Comparison of ENCODE assay signal across 23 cellular contexts in the genomic region with DNA sequence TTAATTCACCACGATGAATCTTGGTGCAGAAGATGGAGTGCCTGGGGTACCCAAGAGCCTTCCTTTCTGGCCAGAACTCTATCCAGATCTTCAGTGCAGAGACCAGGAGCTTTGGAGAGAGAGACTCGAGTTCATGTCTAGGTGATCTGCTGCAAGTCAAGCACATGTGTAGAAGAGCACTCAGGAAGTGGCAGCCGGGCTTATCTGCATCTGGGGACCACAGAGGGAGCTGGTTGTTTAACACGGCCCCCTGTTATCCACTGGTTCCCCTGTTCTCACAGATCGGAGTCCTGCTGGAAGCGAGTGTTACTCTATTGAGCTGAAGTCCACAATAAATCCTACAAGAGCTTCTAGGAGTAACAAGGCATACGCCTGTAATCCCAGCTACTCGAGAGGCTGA.
DNase-seq lines count a peak whose midpoint lies in the region; ATAC-seq and TF ChIP-seq lines count a peak whose summit lies in the region.
"Had no signal": no experiment of that assay in that cellular context is flagged by ENCODE, and none has a peak within 500 bp of the region (broad histone marks: within the 10 kb centered on the region; RNA-seq: fewer than 3 reads in every experiment).

No MANE protein-coding gene starts in this region.

- H3K9me3 ChIP-seq in Loucy (ENCODE audit: insufficient read depth, low read depth, low read length) = no peaks in the 10 kb centered on the region
- H3K9me3 ChIP-seq in naive thymus-derived CD4-positive, alpha-beta T cell (ENCODE audit: control insufficient read depth in 2 of 3, low read length in 3 of 3) = no peaks in the 10 kb centered on the region
- H3K9me3 ChIP-seq in adrenal gland (replicated peaks in 1 of 3) = no peaks in the 10 kb centered on the region
- H3K9me3 ChIP-seq: esophagus muscularis mucosa, mucosa of descending colon, psoas muscle, SJCRH30 had no signal

- peak overlapping the region; percentile 24 for H3K4me3 Mint-ChIP-seq in natural killer cell treated with Interleukin-12 subunit alpha and Interleukin-12 subunit beta and Interleukin-15 and Interleukin-18, amount 100 ng/mL, for 72 hours
- no peak overlapping the region for H3K4me3 Mint-ChIP-seq in natural killer cell
- peak overlapping the region; percentile 26 to 82 (median 68) for H3K4me3 Mint-ChIP-seq in naive thymus-derived CD4-positive, alpha-beta T cell
- H3K4me3 Mint-ChIP-seq: dendritic cell treated with granulocyte-macrophage colony-stimulating factor and Interleukin-4, amounts not matched to agents 40 ng/mL and 50 ng/mL, for 4 days; GM23338; HFFc6; type B pancreatic cell had no signal

- H3K79me2 ChIP-seq in Loucy (ENCODE audit: insufficient read depth, low read length) = no peaks in the 10 kb centered on the region

- H3K4me1 Mint-ChIP-seq in natural killer cell treated with Interleukin-12 subunit alpha and Interleukin-12 subunit beta and Interleukin-15 and Interleukin-18, amount 100 ng/mL, for 72 hours (ENCODE audit: low read depth in 2 of 2) = peaks cover 51 to 60% of the 10 kb centered on the region in 2 donors
- H3K4me1 Mint-ChIP-seq in natural killer cell = peaks cover 32 to 39% of the 10 kb centered on the region in 2 donors
- peaks cover 31 to 58% (median 44%) of the 10 kb centered on the region in 7 donors for H3K4me1 Mint-ChIP-seq in naive thymus-derived CD4-positive, alpha-beta T cell

- H3K4me2 ChIP-seq in Loucy (ENCODE audit: low read depth, low read length, poor library complexity, severe bottlenecking) = peak overlapping the region; percentile 12

- H3F3A ChIP-seq in Loucy (ENCODE audit: low read depth) = no peaks in the 10 kb centered on the region

- CTCF ChIA-PET in naive thymus-derived CD4-positive, alpha-beta T cell (lab: Charles Lee) = interaction anchor here (0.7 kb wide), 1 partner anchor 1202 kb away, joined by 4 read pairs; no protein-coding TSS in a partner anchor

- no peak overlapping the region for H3K4me3 ChIP-seq in Loucy (ENCODE audit: low read length, poor library complexity, severe bottlenecking)
- H3K4me3 ChIP-seq in naive thymus-derived CD4-positive, alpha-beta T cell (ENCODE audit: low read length) = no peak overlapping the region
- no peak overlapping the region for H3K4me3 ChIP-seq in adrenal gland
- H3K4me3 ChIP-seq: esophagus muscularis mucosa, GM23338, lung, mucosa of descending colon, psoas muscle, SJCRH30 had no signal

- intact Hi-C loops in natural killer cell (cut with micrococcal nuclease) = no loop called here
- intact Hi-C loops in naive thymus-derived CD4-positive, alpha-beta T cell (cut with micrococcal nuclease) = no loop called here
- intact Hi-C loops in adrenal gland (cut with DNase I) = no loop called here

- ATAC-seq in natural killer cell treated with Interleukin-12 subunit alpha and Interleukin-12 subunit beta and Interleukin-15 and Interleukin-18, amount 100 ng/mL, for 72 hours = no peak
- ATAC-seq in natural killer cell (no peak), HG02852 (IDR thresholded peaks at IDR 0.05; ENCODE audit: unreplicated experiment) (no peak)
- ATAC-seq in naive thymus-derived CD4-positive, alpha-beta T cell = no peak
- ATAC-seq: GM23338, mucosa of descending colon, psoas muscle had no signal

- H3K9me2 ChIP-seq in Loucy (replicated peaks; ENCODE audit: low read depth, low read length) = no peaks in the 10 kb centered on the region

- no peak for DNase-seq in natural killer cell treated with Interleukin-12 subunit alpha and Interleukin-12 subunit beta and Interleukin-15 and Interleukin-18, amount 100 ng/mL, for 72 hours (ENCODE audit: low spot score)
- DNase-seq in natural killer cell (no peak), activated gamma-delta T cell treated with Interleukin-2 at 50 U/mL for 16 hours (no peak), adrenal gland (no peak)
- peak in 5 of 9 donors; percentile 7 to 36 (median 23) for DNase-seq in naive thymus-derived CD4-positive, alpha-beta T cell
- DNase-seq: activated T-cell treated with anti-CD3 and anti-CD28 coated beads, Interleukin-2, amount 50 U/mL, for 48 hours; C1 segment of cervical spinal cord; caudate nucleus; HFFc6; mucosa of descending colon; NCI-H146; NCI-H446; NCI-H82; psoas muscle; SJCRH30 had no signal

- no peaks in the 10 kb centered on the region for H3K9me3 Mint-ChIP-seq in natural killer cell treated with Interleukin-12 subunit alpha and Interleukin-12 subunit beta and Interleukin-15 and Interleukin-18, amount 100 ng/mL, for 72 hours
- no peaks in the 10 kb centered on the region for H3K9me3 Mint-ChIP-seq in natural killer cell
- peaks cover 0 to 4% (median 0%) of the 10 kb centered on the region in 11 donors for H3K9me3 Mint-ChIP-seq in naive thymus-derived CD4-positive, alpha-beta T cell
- H3K9me3 Mint-ChIP-seq: activated naive CD4-positive, alpha-beta T cell treated with anti-CD3 and anti-CD28 coated beads, Interleukin-2, amount 50 U/mL, for 24 hours; dendritic cell treated with granulocyte-macrophage colony-stimulating factor and Interleukin-4, amounts not matched to agents 40 ng/mL and 50 ng/mL, for 4 days; GM23338; HFFc6; type B pancreatic cell had no signal

- POLR2A ChIA-PET in naive thymus-derived CD4-positive, alpha-beta T cell (lab: Charles Lee) = interaction anchor here (1.5 kb wide), 1 partner anchor 20 kb away, joined by 5 read pairs; no protein-coding TSS in a partner anchor

- H3K27me3 ChIP-seq in Loucy (ENCODE audit: insufficient read depth, low read length, poor library complexity, severe bottlenecking) (no peaks in the 10 kb centered on the region), adrenal gland (peaks cover 4% of the 10 kb centered on the region)
- no peaks in the 10 kb centered on the region for H3K27me3 ChIP-seq in naive thymus-derived CD4-positive, alpha-beta T cell (ENCODE audit: control insufficient read depth in 2 of 2, insufficient read depth in 2 of 2, low read length in 2 of 2)

- H3K27me3 Mint-ChIP-seq in natural killer cell treated with Interleukin-12 subunit alpha and Interleukin-12 subunit beta and Interleukin-15 and Interleukin-18, amount 100 ng/mL, for 72 hours = peaks cover 0 to 10% of the 10 kb centered on the region in 2 donors
- H3K27me3 Mint-ChIP-seq in natural killer cell (ENCODE audit: low read depth in 2 of 2) = peaks cover 30 to 40% of the 10 kb centered on the region in 2 donors
- peaks cover 0 to 64% (median 0%) of the 10 kb centered on the region in 5 donors for H3K27me3 Mint-ChIP-seq in naive thymus-derived CD4-positive, alpha-beta T cell

- H3K9ac ChIP-seq in Loucy (ENCODE audit: low read depth, low read length, poor library complexity, severe bottlenecking) = no peak overlapping the region

- 71 to 82% (median 73%) methylated on average over 7 to 8 of the region's 8 CpGs for WGBS in adrenal gland, 4 donors

- H3K4me1 ChIP-seq in Loucy (ENCODE audit: insufficient read depth, low read length, poor library complexity, severe bottlenecking) = peaks cover 29% of the 10 kb centered on the region
- peaks cover 24 to 39% of the 10 kb centered on the region in 2 donors for H3K4me1 ChIP-seq in naive thymus-derived CD4-positive, alpha-beta T cell (ENCODE audit: control insufficient read depth in 2 of 2, insufficient read depth in 2 of 2, low read length in 2 of 2)
- no peaks in the 10 kb centered on the region for H3K4me1 ChIP-seq in adrenal gland (replicated peaks in 1 of 2)
- H3K4me1 ChIP-seq: esophagus muscularis mucosa, psoas muscle had no signal

- no peak for TF ChIP-seq CTCF in natural killer cell (IDR thresholded peaks at IDR 0.05)
- no peak for TF ChIP-seq CTCF in Loucy (conservative IDR thresholded peaks at IDR 0.05; ENCODE audit: low read length)
- no peak for TF ChIP-seq CTCF in adrenal gland (IDR thresholded peaks at IDR 0.05)

- no peaks in the 10 kb centered on the region for H4K20me1 ChIP-seq in Loucy (ENCODE audit: insufficient read depth, low read length, poor library complexity, severe bottlenecking)

- H2AFZ ChIP-seq in Loucy (ENCODE audit: low read length) = no peak overlapping the region
- H2AFZ ChIP-seq: GM23338 had no signal

- no peaks in the 10 kb centered on the region for H3K36me3 Mint-ChIP-seq in natural killer cell treated with Interleukin-12 subunit alpha and Interleukin-12 subunit beta and Interleukin-15 and Interleukin-18, amount 100 ng/mL, for 72 hours
- H3K36me3 Mint-ChIP-seq in natural killer cell = no peaks in the 10 kb centered on the region
- peaks cover 0 to 5% (median 0%) of the 10 kb centered on the region in 5 donors for H3K36me3 Mint-ChIP-seq in naive thymus-derived CD4-positive, alpha-beta T cell
- H3K36me3 Mint-ChIP-seq: activated naive CD4-positive, alpha-beta T cell treated with anti-CD3 and anti-CD28 coated beads, Interleukin-2, amount 50 U/mL, for 24 hours; type B pancreatic cell had no signal

- H3K36me3 ChIP-seq in Loucy (ENCODE audit: insufficient read depth, low read length) = no peaks in the 10 kb centered on the region
- H3K36me3 ChIP-seq in naive thymus-derived CD4-positive, alpha-beta T cell (ENCODE audit: control insufficient read depth in 2 of 3, insufficient read depth in 3 of 3, low read length in 3 of 3) = no peaks in the 10 kb centered on the region
- no peaks in the 10 kb centered on the region for H3K36me3 ChIP-seq in adrenal gland (replicated peaks in 1 of 2)
- H3K36me3 ChIP-seq: esophagus muscularis mucosa, SJCRH30 had no signal

- peak overlapping the region in 1 of 2 donors; percentile 48 for H3K27ac Mint-ChIP-seq in natural killer cell treated with Interleukin-12 subunit alpha and Interleukin-12 subunit beta and Interleukin-15 and Interleukin-18, amount 100 ng/mL, for 72 hours
- no peak overlapping the region for H3K27ac Mint-ChIP-seq in natural killer cell
- peak overlapping the region; percentile 53 to 94 (median 87) for H3K27ac Mint-ChIP-seq in naive thymus-derived CD4-positive, alpha-beta T cell
- H3K27ac Mint-ChIP-seq: activated naive CD4-positive, alpha-beta T cell treated with anti-CD3 and anti-CD28 coated beads, Interleukin-2, amount 50 U/mL, for 24 hours; dendritic cell treated with granulocyte-macrophage colony-stimulating factor and Interleukin-4, amounts not matched to agents 40 ng/mL and 50 ng/mL, for 4 days; GM23338; HFFc6; type B pancreatic cell had no signal

- no peak overlapping the region for H3K27ac ChIP-seq in naive thymus-derived CD4-positive, alpha-beta T cell (ENCODE audit: low read depth, low read length)
- H3K27ac ChIP-seq in adrenal gland = no peak overlapping the region
- H3K27ac ChIP-seq: esophagus muscularis mucosa, psoas muscle, SJCRH30 had no signal

- no peak for TF ChIP-seq POLR2A in adrenal gland (IDR thresholded peaks at IDR 0.05)

Comparison
In these comparisons a context has a peak if more than half of its experiments do, and no peak if none do; other contexts are left out.
1. DNase-seq: peak in naive thymus-derived CD4-positive, alpha-beta T cell (5 of 9); none in natural killer cell treated with Interleukin-12 subunit alpha and Interleukin-12 subunit beta and Interleukin-15 and Interleukin-18, amount 100 ng/mL, for 72 hours (single experiment), natural killer cell (single experiment), activated gamma-delta T cell treated with Interleukin-2 at 50 U/mL for 16 hours (single experiment) and adrenal gland (0 of 7).
2. H3K27ac Mint-ChIP-seq: peak in naive thymus-derived CD4-positive, alpha-beta T cell (9 of 9); none in natural killer cell (0 of 2).